1 cellular context compared by ENCODE assay signal in the genomic region with DNA sequence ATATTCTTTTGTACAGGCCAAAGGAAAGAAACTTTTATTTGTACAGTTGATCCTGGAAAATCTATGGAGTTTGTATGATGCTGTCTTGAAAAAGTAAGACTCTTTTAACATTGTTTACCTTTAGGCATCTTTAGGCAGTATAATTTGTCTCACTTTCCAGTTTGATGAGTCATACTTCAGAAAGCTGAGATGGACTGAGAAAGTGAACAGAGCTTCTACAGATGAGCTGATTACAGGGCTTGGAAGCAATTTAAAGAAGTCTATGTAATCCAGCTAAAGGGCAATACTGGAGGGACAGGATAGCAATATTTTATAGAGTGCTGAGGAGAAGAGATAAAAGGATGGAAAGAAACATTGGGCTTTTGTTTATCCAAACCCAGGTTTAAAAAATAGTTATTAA.
TF ChIP-seq lines count a peak whose summit lies in the region.

No MANE protein-coding gene starts in this region.

TF ChIP-seq in GM12878, 131 proteins besides CTCF, POLR2A, EP300 and RAD21 (continued from another document):
- TF ChIP-seq, protein P1, sequence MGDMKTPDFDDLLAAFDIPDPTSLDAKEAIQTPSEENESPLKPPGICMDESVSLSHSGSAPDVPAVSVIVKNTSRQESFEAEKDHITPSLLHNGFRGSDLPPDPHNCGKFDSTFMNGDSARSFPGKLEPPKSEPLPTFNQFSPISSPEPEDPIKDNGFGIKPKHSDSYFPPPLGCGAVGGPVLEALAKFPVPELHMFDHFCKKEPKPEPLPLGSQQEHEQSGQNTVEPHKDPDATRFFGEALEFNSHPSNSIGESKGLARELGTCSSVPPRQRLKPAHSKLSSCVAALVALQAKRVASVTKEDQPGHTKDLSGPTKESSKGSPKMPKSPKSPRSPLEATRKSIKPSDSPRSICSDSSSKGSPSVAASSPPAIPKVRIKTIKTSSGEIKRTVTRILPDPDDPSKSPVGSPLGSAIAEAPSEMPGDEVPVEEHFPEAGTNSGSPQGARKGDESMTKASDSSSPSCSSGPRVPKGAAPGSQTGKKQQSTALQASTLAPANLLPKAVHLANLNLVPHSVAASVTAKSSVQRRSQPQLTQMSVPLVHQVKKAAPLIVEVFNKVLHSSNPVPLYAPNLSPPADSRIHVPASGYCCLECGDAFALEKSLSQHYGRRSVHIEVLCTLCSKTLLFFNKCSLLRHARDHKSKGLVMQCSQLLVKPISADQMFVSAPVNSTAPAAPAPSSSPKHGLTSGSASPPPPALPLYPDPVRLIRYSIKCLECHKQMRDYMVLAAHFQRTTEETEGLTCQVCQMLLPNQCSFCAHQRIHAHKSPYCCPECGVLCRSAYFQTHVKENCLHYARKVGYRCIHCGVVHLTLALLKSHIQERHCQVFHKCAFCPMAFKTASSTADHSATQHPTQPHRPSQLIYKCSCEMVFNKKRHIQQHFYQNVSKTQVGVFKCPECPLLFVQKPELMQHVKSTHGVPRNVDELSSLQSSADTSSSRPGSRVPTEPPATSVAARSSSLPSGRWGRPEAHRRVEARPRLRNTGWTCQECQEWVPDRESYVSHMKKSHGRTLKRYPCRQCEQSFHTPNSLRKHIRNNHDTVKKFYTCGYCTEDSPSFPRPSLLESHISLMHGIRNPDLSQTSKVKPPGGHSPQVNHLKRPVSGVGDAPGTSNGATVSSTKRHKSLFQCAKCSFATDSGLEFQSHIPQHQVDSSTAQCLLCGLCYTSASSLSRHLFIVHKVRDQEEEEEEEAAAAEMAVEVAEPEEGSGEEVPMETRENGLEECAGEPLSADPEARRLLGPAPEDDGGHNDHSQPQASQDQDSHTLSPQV (IDR thresholded peaks at IDR 0.05) = no peak
